Comparison of ENCODE assay signal across 12 cellular contexts in genomic region chr7:156948361-156948760, GRCh38. TPM values are rescaled to one million over a fixed set of nuclear protein-coding genes. Genes with fewer than 3 reads are reported as not detected.
DNase-seq lines count a peak whose midpoint lies in the region; ATAC-seq, FAIRE-seq and TF ChIP-seq lines count a peak whose summit lies in the region.
"Had no signal": no experiment of that assay in that cellular context is flagged by ENCODE, and none has a peak within 500 bp of the region (broad histone marks: within the 10 kb centered on the region; RNA-seq: fewer than 3 reads in every experiment).

No MANE protein-coding gene starts in this region.

- DNase-seq in GM06990 (ENCODE audit: extremely low read depth, insufficient read length) (no peak), endothelial cell of umbilical vein (ENCODE audit: low read depth, low spot score) (no peak), skeletal muscle cell (ENCODE audit: low read depth) (no peak), osteocyte (ENCODE audit: extremely low spot score, unreplicated experiment) (no peak), UCSD-AML1 (lab: John Stamatoyannopoulos, UW; ENCODE audit: unreplicated experiment) (no peak)
- DNase-seq: activated CD4-positive, alpha-beta T cell treated with anti-CD3 and anti-CD28 coated beads, Interleukin-2, amount 50 U/mL, for 4 hours; NCI-H1694 treated with DMSO at 0.1 percent for 48 hours; RPMI8226 had no signal

- no peak for TF ChIP-seq CTCF in GM06990 (IDR thresholded peaks at IDR 0.05; ENCODE audit: insufficient read depth, low read length, poor library complexity, severe bottlenecking)
- no peak for TF ChIP-seq CTCF in OCI-LY1 (IDR thresholded peaks at IDR 0.05; ENCODE audit: low read length)
- no peak for TF ChIP-seq CTCF in endothelial cell of umbilical vein (IDR thresholded peaks at IDR 0.05; ENCODE audit: extremely low read depth in 1 of 2, insufficient read depth in 1 of 2, low read depth in 1 of 2, low read length in 2 of 2)
- no peak for TF ChIP-seq CTCF in osteocyte (IDR thresholded peaks at IDR 0.05)

- H3K27me3 ChIP-seq in GM06990 (replicated peaks; ENCODE audit: control insufficient read depth, insufficient read depth, low read length): peaks cover 5% of the 10 kb centered on the region
- peaks cover 10% of the 10 kb centered on the region; the same call in 1 of the 2 replicates for H3K27me3 ChIP-seq in OCI-LY1 (ENCODE audit: insufficient read depth, low read length)
- H3K27me3 ChIP-seq in endothelial cell of umbilical vein (ENCODE audit: control insufficient read depth in 2 of 2, insufficient read depth in 2 of 2, low read length in 2 of 2): peaks cover 11 to 14% of the 10 kb centered on the region in 2 experiments
- H3K27me3 ChIP-seq: cardiac muscle cell had no signal

- no peaks in the 10 kb centered on the region for H3K9me1 ChIP-seq in endothelial cell of umbilical vein (replicated peaks; ENCODE audit: control insufficient read depth, extremely low read depth, insufficient read depth, low read length)

- H3K9ac ChIP-seq in OCI-LY1 (ENCODE audit: low read length) (no peak overlapping the region; the same call in 1 of the 2 replicates), endothelial cell of umbilical vein (replicated peaks; ENCODE audit: extremely low read depth, insufficient read depth, low read length) (no peak overlapping the region)

- no peaks in the 10 kb centered on the region for H3K9me2 ChIP-seq in OCI-LY1 (ENCODE audit: low read depth, low read length)

- peaks cover 2% of the 10 kb centered on the region for H3K36me3 Mint-ChIP-seq in osteocyte (ENCODE audit: unreplicated experiment)
- H3K36me3 Mint-ChIP-seq in activated T-helper 17 cell treated with anti-CD3 and anti-CD28 coated beads, Interleukin-2, amount 50 U/mL, for 72 hours (ENCODE audit: low read depth): peaks cover 31% of the 10 kb centered on the region

- CTCF ChIA-PET in endothelial cell of umbilical vein (lab: Charles Lee): interaction anchor here (2.7 to 3.2 kb wide), 2 partner anchors 16 to 55 kb away, joined by 11 to 22 read pairs; partner anchors contain the start of gene LMBR1

- no peak overlapping the region for H3K27ac Mint-ChIP-seq in osteocyte (ENCODE audit: unreplicated experiment)
- no peak overlapping the region for H3K27ac Mint-ChIP-seq in activated T-helper 17 cell treated with anti-CD3 and anti-CD28 coated beads, Interleukin-2, amount 50 U/mL, for 72 hours

- H4K20me1 ChIP-seq in OCI-LY1 (ENCODE audit: insufficient read depth, low read length) (0 out of 2 replicates have a peak, but pooled peaks cover 2% of the 10 kb centered on the region), endothelial cell of umbilical vein (replicated peaks; ENCODE audit: control insufficient read depth, extremely low read depth, insufficient read depth, low read length) (no peaks in the 10 kb centered on the region)

- FAIRE-seq in endothelial cell of umbilical vein (lab: Jason Lieb, UNC): peak; percentile 18

- intact Hi-C loops in endothelial cell of umbilical vein (cut with micrococcal nuclease): no loop called here

- peaks cover 41% of the 10 kb centered on the region for H3K27me3 Mint-ChIP-seq in osteocyte (ENCODE audit: unreplicated experiment)
- H3K27me3 Mint-ChIP-seq in activated T-helper 17 cell treated with anti-CD3 and anti-CD28 coated beads, Interleukin-2, amount 50 U/mL, for 72 hours: peaks cover 19% of the 10 kb centered on the region

- no peaks in the 10 kb centered on the region for H3F3A ChIP-seq in OCI-LY1 (ENCODE audit: insufficient read depth, low read length)

- POLR2A ChIA-PET in endothelial cell of umbilical vein (lab: Charles Lee): no interaction called here

- H3K9me3 ChIP-seq in OCI-LY1 (ENCODE audit: low read length): 0 out of 2 replicates have a peak, but pooled peaks cover 4% of the 10 kb centered on the region
- H3K9me3 ChIP-seq in endothelial cell of umbilical vein (replicated peaks; ENCODE audit: control insufficient read depth, insufficient read depth, low read length): no peaks in the 10 kb centered on the region

- peak overlapping the region; percentile 62; the same call in 1 of the 2 replicates for H3K4me2 ChIP-seq in OCI-LY1 (ENCODE audit: low read length)
- H3K4me2 ChIP-seq in endothelial cell of umbilical vein (ENCODE audit: insufficient read depth, low read length): no peak overlapping the region

- peaks cover 24% of the 10 kb centered on the region for H3K4me1 Mint-ChIP-seq in osteocyte (ENCODE audit: unreplicated experiment)
- peaks cover 6% of the 10 kb centered on the region for H3K4me1 Mint-ChIP-seq in activated T-helper 17 cell treated with anti-CD3 and anti-CD28 coated beads, Interleukin-2, amount 50 U/mL, for 72 hours

- H3K4me1 ChIP-seq in OCI-LY1 (ENCODE audit: insufficient read depth, low read length, severe bottlenecking) (peaks cover 28% of the 10 kb centered on the region), endothelial cell of umbilical vein (ENCODE audit: control insufficient read depth, extremely low read depth, insufficient read depth, low read length) (peaks cover 21% of the 10 kb centered on the region)

- H3K79me2 ChIP-seq in OCI-LY1 (ENCODE audit: insufficient read depth, low read length): peaks cover 30% of the 10 kb centered on the region
- peaks cover 36% of the 10 kb centered on the region for H3K79me2 ChIP-seq in endothelial cell of umbilical vein (ENCODE audit: control insufficient read depth, insufficient read depth, low read length)

- dilution Hi-C loops in endothelial cell of umbilical vein (cut with MboI; ENCODE audit: extremely low pct_ligation_motif_present, low sequenced_read_pairs): no loop called here

- H3K4me3 Mint-ChIP-seq in osteocyte (ENCODE audit: unreplicated experiment): no peak overlapping the region
- H3K4me3 Mint-ChIP-seq in activated T-helper 17 cell treated with anti-CD3 and anti-CD28 coated beads, Interleukin-2, amount 50 U/mL, for 72 hours: no peak overlapping the region

- no peak for TF ChIP-seq POLR2A in endothelial cell of umbilical vein (IDR thresholded peaks at IDR 0.05; ENCODE audit: low read depth, low read length)

- TSS peak; percentile 14 for BruUV-seq in endothelial cell of umbilical vein (replicated peaks; lab: Mats Ljungman, UMichigan)

- H3K4me3 ChIP-seq in GM06990 (replicated peaks; ENCODE audit: low read depth, low read length) (peak overlapping the region; percentile 97), OCI-LY1 (ENCODE audit: low read depth, low read length, poor library complexity, severe bottlenecking) (peak overlapping the region; percentile 85), endothelial cell of umbilical vein (replicated peaks in 1 of 3; ENCODE audit: insufficient read depth in 1 of 3, low read depth in 1 of 3, low read length in 3 of 3) (no peak overlapping the region), skeletal muscle cell (ENCODE audit: low read depth, low read length) (peak overlapping the region; percentile 89)

- no peak for ATAC-seq in activated T-helper 17 cell treated with anti-CD3 and anti-CD28 coated beads, Interleukin-2, amount 50 U/mL, for 72 hours (replicated peaks)

- H3K27ac ChIP-seq in OCI-LY1 (ENCODE audit: low read depth, low read length, poor library complexity, severe bottlenecking) (no peak overlapping the region), endothelial cell of umbilical vein (ENCODE audit: insufficient read depth, low read depth, low read length) (no peak overlapping the region)
- H3K27ac ChIP-seq: cardiac muscle cell had no signal

- H3K36me3 ChIP-seq in GM06990 (ENCODE audit: control insufficient read depth, insufficient read depth, low read length) (peaks cover 5% of the 10 kb centered on the region), OCI-LY1 (ENCODE audit: insufficient read depth, low read length) (peaks cover 15% of the 10 kb centered on the region), endothelial cell of umbilical vein (ENCODE audit: control insufficient read depth in 2 of 2, extremely low read depth in 1 of 2, insufficient read depth in 2 of 2, low read length in 2 of 2) (peaks cover 5 to 8% of the 10 kb centered on the region in 2 experiments)

- no peak overlapping the region for H2AFZ ChIP-seq in OCI-LY1 (ENCODE audit: low read length)
- peak overlapping the region; percentile 67 for H2AFZ ChIP-seq in endothelial cell of umbilical vein (ENCODE audit: low read depth, low read length)

- no peaks in the 10 kb centered on the region for H3K9me3 Mint-ChIP-seq in osteocyte (ENCODE audit: unreplicated experiment)
- no peaks in the 10 kb centered on the region for H3K9me3 Mint-ChIP-seq in activated T-helper 17 cell treated with anti-CD3 and anti-CD28 coated beads, Interleukin-2, amount 50 U/mL, for 72 hours
- H3K9me3 Mint-ChIP-seq: neural crest cell had no signal

TF ChIP-seq in endothelial cell of umbilical vein, 7 proteins besides CTCF, POLR2A, EP300 and RAD21 (continues in another document):
- TF ChIP-seq MYC (IDR thresholded peaks at IDR 0.05; ENCODE audit: low read depth, low read length) (no peak), POLR2AphosphoS5 (IDR thresholded peaks at IDR 0.05; ENCODE audit: insufficient read depth, low read depth, low read length) (no peak), EZH2 (IDR thresholded peaks at IDR 0.05; ENCODE audit: borderline replicate concordance, low read depth, low read length, severe bottlenecking) (no peak)

RNA-seq across cellular contexts. Expression of gene NOM1, which starts 1.2 kb away (rescaled TPM):
- total RNA-seq in endothelial cell of umbilical vein: 36.7 and 38.6 TPM in 2 replicates
- polyA plus RNA-seq in endothelial cell of umbilical vein: 11.7 and 13.7 TPM in 2 replicates
- polyA plus RNA-seq in endothelial cell of umbilical vein (2011; cell fraction: cytosol; rRNA removed): 9.7 and 9.9 TPM in 2 replicates
- polyA plus RNA-seq in endothelial cell of umbilical vein (2011; cell fraction: nucleus; rRNA removed): 63.6 and 69.5 TPM in 2 replicates
- polyA plus RNA-seq in endothelial cell of umbilical vein (2012): 14.7 and 21.4 TPM in 2 replicates
- 26.4 and 34.5 TPM in 2 replicates for polyA minus RNA-seq in endothelial cell of umbilical vein
- 15.5 TPM for polyA minus RNA-seq in endothelial cell of umbilical vein (2011; cell fraction: cytosol; rRNA and poly(A)+ RNA removed)
- polyA minus RNA-seq in endothelial cell of umbilical vein (2011; cell fraction: nucleus; rRNA and poly(A)+ RNA removed): 35.2 and 63.8 TPM in 2 replicates
- total RNA-seq in osteocyte: 21.3 and 22.6 TPM in 2 replicates
- 10 to 100 TPM; 20.5 to 37.4 TPM for total RNA-seq in activated T-helper 17 cell treated with anti-CD3 and anti-CD28 coated beads, Interleukin-2, amount 50 U/mL, for 72 hours

RNA-seq across cellular contexts. Expression of gene LMBR1, which starts 55.4 kb away (rescaled TPM):
- 57.7 and 72.9 TPM in 2 replicates for total RNA-seq in endothelial cell of umbilical vein
- 12.1 and 14.0 TPM in 2 replicates for polyA plus RNA-seq in endothelial cell of umbilical vein
- 13.8 and 15.7 TPM in 2 replicates for polyA plus RNA-seq in endothelial cell of umbilical vein (2011; cell fraction: cytosol; rRNA removed)
- 31.7 and 33.0 TPM in 2 replicates for polyA plus RNA-seq in endothelial cell of umbilical vein (2011; cell fraction: nucleus; rRNA removed)
- polyA plus RNA-seq in endothelial cell of umbilical vein (2012): 23.9 and 29.0 TPM in 2 replicates
- polyA minus RNA-seq in endothelial cell of umbilical vein: 43.0 and 64.6 TPM in 2 replicates
- 32.0 TPM for polyA minus RNA-seq in endothelial cell of umbilical vein (2011; cell fraction: cytosol; rRNA and poly(A)+ RNA removed)
- polyA minus RNA-seq in endothelial cell of umbilical vein (2011; cell fraction: nucleus; rRNA and poly(A)+ RNA removed): 118 and 129 TPM in 2 replicates
- total RNA-seq in osteocyte: 47.7 and 55.8 TPM in 2 replicates
- total RNA-seq in activated T-helper 17 cell treated with anti-CD3 and anti-CD28 coated beads, Interleukin-2, amount 50 U/mL, for 72 hours: 10 to 100 TPM; 38.7 to 48.0 TPM

Comparison
In these comparisons a context has a peak if more than half of its experiments do, and no peak if none do; other contexts are left out.
1. H3K4me3 ChIP-seq: peak in GM06990 (single experiment), OCI-LY1 (single experiment) and skeletal muscle cell (single experiment); none in endothelial cell of umbilical vein (0 of 3).